ENCODE assay signal across 17 cellular contexts in the genomic region with DNA sequence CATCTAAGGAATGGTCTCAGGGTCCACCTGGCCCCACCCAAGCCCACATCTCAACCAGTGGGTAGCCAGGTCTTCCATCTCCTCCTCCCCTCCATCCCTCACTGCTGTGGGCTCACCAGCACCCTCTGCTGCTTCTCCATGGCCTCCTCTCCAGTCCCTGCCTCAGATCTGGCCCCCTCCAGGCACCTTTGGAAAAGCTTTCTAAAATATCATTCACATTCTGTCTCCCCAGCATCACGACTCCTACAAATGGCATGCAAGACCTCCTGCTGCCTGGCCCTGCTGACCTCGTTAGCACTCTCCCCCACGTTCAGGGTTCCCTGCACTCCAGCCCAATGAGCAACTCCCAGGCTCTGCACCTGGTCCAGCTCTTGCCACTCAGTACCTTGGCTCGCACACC. TPM values are rescaled to one million over a fixed set of nuclear protein-coding genes. Genes with fewer than 3 reads are reported as not detected.
DNase-seq lines count a peak whose midpoint lies in the region; TF ChIP-seq lines count a peak whose summit lies in the region.
"Had no signal": no experiment of that assay in that cellular context is flagged by ENCODE, and none has a peak within 500 bp of the region (broad histone marks: within the 10 kb centered on the region; RNA-seq: fewer than 3 reads in every experiment).

No MANE protein-coding gene starts in this region.

- H2AK5ac ChIP-seq in mesendoderm (ENCODE audit: low read length): no peak overlapping the region

- no CpG with 5 or more reads among the region's 4 CpGs for WGBS in mesendoderm (ENCODE audit: extremely low coverage, insufficient coverage, low lambda C conversion rate)
- 57% methylated on average over 4 of the region's 4 CpGs for WGBS in smooth muscle cell (ENCODE audit: low lambda C conversion rate)

- H3K4me2 ChIP-seq in mesendoderm (ENCODE audit: low read length) (no peak overlapping the region), smooth muscle cell (no peak overlapping the region)

- no peaks in the 10 kb centered on the region for H3K36me3 ChIP-seq in mesendoderm (ENCODE audit: control insufficient read depth, insufficient read depth, low read length)
- H3K36me3 ChIP-seq in smooth muscle cell (ENCODE audit: low read depth): no peaks in the 10 kb centered on the region
- H3K36me3 ChIP-seq: adrenal gland, SJCRH30 had no signal

- no peaks in the 10 kb centered on the region for H4K20me1 ChIP-seq in smooth muscle cell (ENCODE audit: low read depth)

- H3K79me1 ChIP-seq in mesendoderm (ENCODE audit: low read length): no peaks in the 10 kb centered on the region

- no peak overlapping the region for H2AFZ ChIP-seq in smooth muscle cell (ENCODE audit: low read depth)

- H3K79me2 ChIP-seq in mesendoderm (ENCODE audit: control insufficient read depth, insufficient read depth, low read length): no peaks in the 10 kb centered on the region
- H3K79me2 ChIP-seq in smooth muscle cell (ENCODE audit: low read depth): no peaks in the 10 kb centered on the region

- H3K9me3 ChIP-seq in smooth muscle cell (replicated peaks; ENCODE audit: low read depth): no peaks in the 10 kb centered on the region
- H3K9me3 ChIP-seq: adrenal gland, SJCRH30 had no signal

- no peak for TF ChIP-seq CTCF in smooth muscle cell (IDR thresholded peaks at IDR 0.05; ENCODE audit: borderline replicate concordance, insufficient read depth, poor library complexity, severe bottlenecking)

- H3K27me3 ChIP-seq in mesendoderm (ENCODE audit: insufficient read depth, low read length, poor library complexity) (no peaks in the 10 kb centered on the region), smooth muscle cell (ENCODE audit: low read depth) (no peaks in the 10 kb centered on the region)
- H3K27me3 ChIP-seq: adrenal gland, SJCRH30 had no signal

- H3F3A ChIP-seq in smooth muscle cell (ENCODE audit: low read depth): no peaks in the 10 kb centered on the region

- no peak overlapping the region for H2BK5ac ChIP-seq in mesendoderm (ENCODE audit: low read length)

- no peak overlapping the region for H3K18ac ChIP-seq in mesendoderm (ENCODE audit: low read length)

- H3K27ac ChIP-seq in mesendoderm (ENCODE audit: low read depth, low read length): no peak overlapping the region
- H3K27ac ChIP-seq in smooth muscle cell (ENCODE audit: low read depth): no peak overlapping the region
- H3K27ac ChIP-seq: adrenal gland, SJCRH30 had no signal

- no peak overlapping the region for H2BK120ac ChIP-seq in mesendoderm (ENCODE audit: low read depth, low read length)

- H3K4me1 ChIP-seq in mesendoderm (ENCODE audit: control insufficient read depth, low read depth, low read length) (peaks cover 4% of the 10 kb centered on the region), smooth muscle cell (ENCODE audit: low read depth) (no peaks in the 10 kb centered on the region)
- H3K4me1 ChIP-seq: adrenal gland, SJCRH30 had no signal

- H3K4ac ChIP-seq in mesendoderm (ENCODE audit: low read depth, low read length): no peak overlapping the region

- H4K5ac ChIP-seq in mesendoderm (ENCODE audit: low read length): no peak overlapping the region

- no peak overlapping the region for H3K9ac ChIP-seq in mesendoderm (ENCODE audit: low read length)
- no peak overlapping the region for H3K9ac ChIP-seq in smooth muscle cell (ENCODE audit: low read depth)

- H4K8ac ChIP-seq in mesendoderm (ENCODE audit: low read depth, low read length): no peak overlapping the region

- no peak overlapping the region for H3K4me3 ChIP-seq in mesendoderm (ENCODE audit: low read length)
- no peak overlapping the region for H3K4me3 ChIP-seq in smooth muscle cell
- H3K4me3 ChIP-seq: adrenal gland, SJCRH30 had no signal

- H2BK15ac ChIP-seq in mesendoderm (replicated peaks; ENCODE audit: low read depth): no peak overlapping the region

- no peak overlapping the region for H3K23ac ChIP-seq in mesendoderm (ENCODE audit: low read length)

- no peak overlapping the region for H3K56ac ChIP-seq in mesendoderm (ENCODE audit: low read length)

- DNase-seq in ELR (ENCODE audit: low read depth) (peak; percentile 10), NCI-H226 (peak; percentile 78), ecto neural progenitor cell (ENCODE audit: low spot score) (peak; percentile 39), mesendoderm (peak; percentile 60), AG08396 (ENCODE audit: low spot score) (no peak), smooth muscle cell (lab: John Stamatoyannopoulos, UW; ENCODE audit: unreplicated experiment) (no peak), NCI-H510A treated with DMSO at 0.1 percent for 48 hours (lab: John Stamatoyannopoulos, UW) (no peak), medulla oblongata (ENCODE audit: extremely low spot score) (no peak)
- DNase-seq: activated CD4-positive, alpha-beta memory T cell treated with anti-CD3 and anti-CD28 coated beads, Interleukin-2, amount 10 ng/mL, durations not matched to agents 7 days and 5 days; adrenal gland; DMS53; nucleus accumbens; SJCRH30 had no signal

RNA-seq across cellular contexts. Expression of a gene that starts 13.7 kb away (rescaled TPM):
- polyA plus RNA-seq in mesendoderm (2013, experiment 1 of 2): not detected
- not detected for polyA plus RNA-seq in mesendoderm (2013, experiment 2 of 2)
- total RNA-seq in smooth muscle cell: 0.18 and 0.45 TPM in 2 replicates
- polyA plus RNA-seq in smooth muscle cell: 0.03 and 0.73 TPM in 2 replicates
- total RNA-seq: activated CD4-positive, alpha-beta memory T cell treated with anti-CD3 and anti-CD28 coated beads, Interleukin-2, amount 10 ng/mL, durations not matched to agents 7 days and 5 days; activated T-helper 1 cell treated with anti-CD3 and anti-CD28 coated beads, Interleukin-12 subunit alpha, Interleukin-12 subunit beta, Interleukin-2, Interleukin-4 antibody, amounts not matched to agents 30 ng/mL and 10 ng/mL and 1 ng/mL, durations not matched to agents 14 hours and 24 hours and 36 hours; dermis microvascular lymphatic vessel endothelial cell; SJCRH30 had no signal

RNA-seq across cellular contexts. Expression of a gene that starts 17.6 kb away (rescaled TPM):
- not detected for polyA plus RNA-seq in mesendoderm (2013, experiment 1 of 2)
- polyA plus RNA-seq in mesendoderm (2013, experiment 2 of 2): not detected
- not detected in 2 replicates for total RNA-seq in smooth muscle cell
- polyA plus RNA-seq in smooth muscle cell: not detected in 2 replicates
- total RNA-seq: activated CD4-positive, alpha-beta memory T cell treated with anti-CD3 and anti-CD28 coated beads, Interleukin-2, amount 10 ng/mL, durations not matched to agents 7 days and 5 days; activated T-helper 1 cell treated with anti-CD3 and anti-CD28 coated beads, Interleukin-12 subunit alpha, Interleukin-12 subunit beta, Interleukin-2, Interleukin-4 antibody, amounts not matched to agents 30 ng/mL and 10 ng/mL and 1 ng/mL, durations not matched to agents 14 hours and 24 hours and 36 hours; adrenal gland; dermis microvascular lymphatic vessel endothelial cell; mesothelial cell of epicardium; SJCRH30 had no signal
- polyA plus RNA-seq: adrenal gland, BJ had no signal

RNA-seq across cellular contexts. Expression of a gene that starts 48.0 kb away (rescaled TPM):
- polyA plus RNA-seq in mesendoderm (2013, experiment 1 of 2): not detected
- polyA plus RNA-seq in mesendoderm (2013, experiment 2 of 2): not detected
- not detected in 2 replicates for total RNA-seq in smooth muscle cell
- polyA plus RNA-seq in smooth muscle cell: not detected in 2 replicates
- total RNA-seq: activated CD4-positive, alpha-beta memory T cell treated with anti-CD3 and anti-CD28 coated beads, Interleukin-2, amount 10 ng/mL, durations not matched to agents 7 days and 5 days; activated T-helper 1 cell treated with anti-CD3 and anti-CD28 coated beads, Interleukin-12 subunit alpha, Interleukin-12 subunit beta, Interleukin-2, Interleukin-4 antibody, amounts not matched to agents 30 ng/mL and 10 ng/mL and 1 ng/mL, durations not matched to agents 14 hours and 24 hours and 36 hours; adrenal gland; dermis microvascular lymphatic vessel endothelial cell; mesothelial cell of epicardium; SJCRH30 had no signal
- polyA plus RNA-seq: adrenal gland, BJ had no signal

Comparison
In these comparisons a context has a peak if more than half of its experiments do, and no peak if none do; other contexts are left out.
1. DNase-seq: peak in ELR (single experiment), NCI-H226 (single experiment), ecto neural progenitor cell (single experiment) and mesendoderm (single experiment); none in AG08396 (single experiment), smooth muscle cell (single experiment), NCI-H510A treated with DMSO at 0.1 percent for 48 hours (single experiment) and medulla oblongata (single experiment).